27 cellular contexts compared by ENCODE assay signal in the genomic region with DNA sequence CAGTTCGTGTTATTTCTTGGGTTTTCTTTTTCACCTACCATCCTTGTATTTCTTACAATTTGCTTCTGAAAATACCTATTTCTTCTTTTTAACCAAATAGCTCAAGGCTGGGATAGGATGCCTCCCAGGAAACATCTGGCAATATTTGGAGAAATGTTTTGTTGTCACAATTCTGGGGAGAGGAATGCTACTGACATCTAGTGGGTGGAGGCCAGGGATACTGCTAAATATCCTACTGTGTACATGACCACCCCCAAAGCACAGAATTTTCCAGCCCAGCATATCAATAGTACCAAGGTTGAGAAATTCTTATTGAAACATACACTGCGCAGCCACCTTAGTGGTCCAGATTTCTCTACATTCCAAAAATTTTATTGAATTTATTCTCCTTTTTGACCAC. TPM values are rescaled to one million over a fixed set of nuclear protein-coding genes. Genes with fewer than 3 reads are reported as not detected.
A peak's percentile ranks its signal among the peaks of the same experiment; 100 is the strongest.
DNase-seq lines count a peak whose midpoint lies in the region; ATAC-seq and TF ChIP-seq lines count a peak whose summit lies in the region.
"Had no signal": no experiment of that assay in that cellular context is flagged by ENCODE, and none has a peak within 500 bp of the region (broad histone marks: within the 10 kb centered on the region; RNA-seq: fewer than 3 reads in every experiment).

No MANE protein-coding gene starts in this region.

- H3K4me1 ChIP-seq in H9 (ENCODE audit: insufficient read depth, low read length) (no peaks in the 10 kb centered on the region), PC-3 (ENCODE audit: insufficient read depth, low read length) (no peaks in the 10 kb centered on the region)
- H3K4me1 ChIP-seq: lower lobe of right lung, testis had no signal

- no peak overlapping the region for H2BK15ac ChIP-seq in H9 (ENCODE audit: low read depth, low read length)

- no peak overlapping the region for H3K4me3 Mint-ChIP-seq in H9
- H3K4me3 Mint-ChIP-seq: activated CD4-positive, alpha-beta T cell treated with anti-CD3 and anti-CD28 coated beads, Interleukin-2, amount 10 ng/mL, durations not matched to agents 24 days and 14 days; activated T-cell treated with anti-CD3 and anti-CD28 coated beads, Interleukin-2, amount 50 U/mL, for 72 hours; CD8-positive, alpha-beta T cell; natural killer cell treated with Interleukin-12 subunit alpha and Interleukin-12 subunit beta and Interleukin-15 and Interleukin-18, amount 100 ng/mL, for 72 hours had no signal

- H3K9me3 Mint-ChIP-seq in H9 = no peaks in the 10 kb centered on the region
- peaks cover 15 to 23% of the 10 kb centered on the region in 2 donors for H3K9me3 Mint-ChIP-seq in activated naive CD4-positive, alpha-beta T cell treated with anti-CD3 and anti-CD28 coated beads, Interleukin-2, amount 50 U/mL, for 72 hours
- H3K9me3 Mint-ChIP-seq: activated CD4-positive, alpha-beta T cell treated with anti-CD3 and anti-CD28 coated beads, Interleukin-2, amount 10 ng/mL, durations not matched to agents 24 days and 14 days had no signal

- no peaks in the 10 kb centered on the region for H3K79me2 ChIP-seq in H9 (ENCODE audit: insufficient read depth, low read length)
- H3K79me2 ChIP-seq in PC-3 (ENCODE audit: low read length) = no peaks in the 10 kb centered on the region

- no peak overlapping the region for H2BK120ac ChIP-seq in H9 (ENCODE audit: low read depth, low read length, poor library complexity, severe bottlenecking)

- H3F3A ChIP-seq in PC-3 (ENCODE audit: low read length, unreplicated experiment) = no peaks in the 10 kb centered on the region

- no peaks in the 10 kb centered on the region for H3K9me2 ChIP-seq in PC-3 (replicated peaks; ENCODE audit: low read length)

- no peak overlapping the region for H4K8ac ChIP-seq in H9 (replicated peaks; ENCODE audit: insufficient read length, low read depth, low read length)

- no peak overlapping the region for H3K27ac Mint-ChIP-seq in H9
- H3K27ac Mint-ChIP-seq in activated naive CD4-positive, alpha-beta T cell treated with anti-CD3 and anti-CD28 coated beads, Interleukin-2, amount 50 U/mL, for 72 hours = no peak overlapping the region
- H3K27ac Mint-ChIP-seq: activated CD4-positive, alpha-beta T cell treated with anti-CD3 and anti-CD28 coated beads, Interleukin-2, amount 10 ng/mL, durations not matched to agents 24 days and 14 days; activated T-cell treated with anti-CD3 and anti-CD28 coated beads, Interleukin-2, amount 50 U/mL, for 72 hours; CD8-positive, alpha-beta T cell; natural killer cell treated with Interleukin-12 subunit alpha and Interleukin-12 subunit beta and Interleukin-15 and Interleukin-18, amount 100 ng/mL, for 72 hours had no signal

- H4K20me1 ChIP-seq in H9 (ENCODE audit: control insufficient read depth, insufficient read depth, insufficient read length) (no peaks in the 10 kb centered on the region), PC-3 (ENCODE audit: low read length) (no peaks in the 10 kb centered on the region)

- no peak overlapping the region for H4K5ac ChIP-seq in H9 (ENCODE audit: insufficient read length, low read depth, low read length)

- H3K36me3 ChIP-seq in PC-3 (ENCODE audit: low read depth, low read length) = no peaks in the 10 kb centered on the region
- H3K36me3 ChIP-seq: lower lobe of right lung had no signal

- H3K27me3 Mint-ChIP-seq in H9 (ENCODE audit: low read depth) = no peaks in the 10 kb centered on the region
- H3K27me3 Mint-ChIP-seq: activated CD4-positive, alpha-beta T cell treated with anti-CD3 and anti-CD28 coated beads, Interleukin-2, amount 10 ng/mL, durations not matched to agents 24 days and 14 days; natural killer cell treated with Interleukin-12 subunit alpha and Interleukin-12 subunit beta and Interleukin-15 and Interleukin-18, amount 100 ng/mL, for 72 hours had no signal

- no peak overlapping the region for H3T11ph ChIP-seq in H9 (ENCODE audit: low read length)

- no peak overlapping the region for H3K56ac ChIP-seq in H9 (ENCODE audit: insufficient read length, low read depth, low read length)

- no peak overlapping the region for H3K4ac ChIP-seq in H9 (ENCODE audit: low read depth, low read length)

- no peak overlapping the region for H3K18ac ChIP-seq in H9 (ENCODE audit: insufficient read length, low read depth, low read length)

- no peak overlapping the region for H4K91ac ChIP-seq in H9 (ENCODE audit: insufficient read length, low read depth, low read length)

- H3K27ac ChIP-seq in H9 (ENCODE audit: insufficient read length, low read depth, low read length) = no peak overlapping the region
- no peak overlapping the region for H3K27ac ChIP-seq in PC-3 (ENCODE audit: low read length)
- H3K27ac ChIP-seq: lower lobe of right lung, testis, VCaP had no signal

- no peaks in the 10 kb centered on the region for H3K36me3 Mint-ChIP-seq in H9 (ENCODE audit: insufficient read depth in 1 of 3, low read depth in 3 of 3)
- H3K36me3 Mint-ChIP-seq in activated naive CD4-positive, alpha-beta T cell treated with anti-CD3 and anti-CD28 coated beads, Interleukin-2, amount 50 U/mL, for 72 hours = no peaks in the 10 kb centered on the region
- H3K36me3 Mint-ChIP-seq: CD8-positive, alpha-beta T cell had no signal

- CTCF ChIA-PET in PC-3 (lab: Charles Lee) = interaction anchor here (0.6 kb wide), 1 partner anchor 56 kb away, joined by 3 read pairs; no protein-coding TSS in a partner anchor

- H2BK20ac ChIP-seq in H9 (ENCODE audit: low read depth, low read length, poor library complexity, severe bottlenecking) = no peak overlapping the region

- no peaks in the 10 kb centered on the region for H3K79me1 ChIP-seq in H9 (ENCODE audit: insufficient read depth, low read depth, low read length, poor library complexity, severe bottlenecking)

- H3K27me3 ChIP-seq in H9 (ENCODE audit: insufficient read depth, low read length) (no peaks in the 10 kb centered on the region), PC-3 (ENCODE audit: low read length) (no peaks in the 10 kb centered on the region)
- H3K27me3 ChIP-seq: testis had no signal

- H3K4me3 ChIP-seq in PC-3 (ENCODE audit: low read length) = no peak overlapping the region
- no peak overlapping the region for H3K4me3 ChIP-seq in fibroblast of pulmonary artery (replicated peaks; ENCODE audit: low read depth, low read length)
- H3K4me3 ChIP-seq: lower lobe of right lung, testis had no signal

- WGBS in H9 (ENCODE audit: extremely low coverage, insufficient read length, low lambda C conversion rate) = no CpG with 5 or more reads among the region's 2 CpGs

- no peak overlapping the region for H3K23ac ChIP-seq in H9 (ENCODE audit: insufficient read length, low read depth, low read length)

- POLR2A ChIA-PET in PC-3 (lab: Charles Lee; ENCODE audit: unreplicated experiment) = no interaction called here

- DNase-seq in DMS53 (lab: John Stamatoyannopoulos, UW) (peak; percentile 35), DMS53 treated with DMSO at 0.1 percent for 48 hours (lab: John Stamatoyannopoulos, UW; ENCODE audit: unreplicated experiment) (no peak), H9 (no peak), PC-3 (peak; percentile 8), fibroblast of pulmonary artery (ENCODE audit: low read depth) (peak; percentile 22), ureter (ENCODE audit: low spot score) (no peak)
- no peak for DNase-seq in activated naive CD4-positive, alpha-beta T cell treated with anti-CD3 and anti-CD28 coated beads, Interleukin-2, amount 50 U/mL, for 72 hours (ENCODE audit: low spot score in 2 of 2)
- DNase-seq: 8988T; activated CD4-positive, alpha-beta T cell treated with anti-CD3 and anti-CD28 coated beads, Interleukin-2, amount 10 ng/mL, durations not matched to agents 24 days and 14 days; activated naive CD4-positive, alpha-beta T cell treated with Interleukin-2 at 50 U/mL for 16 hours; activated T-cell treated with anti-CD3 and anti-CD28 coated beads, Interleukin-2, amount 50 U/mL, for 72 hours; AML-193; amniotic stem cell; CD8-positive, alpha-beta T cell; DMS153; GDM1; HCEC 1CT; kidney glomerular epithelial cell; lower lobe of right lung; NCI-H1417 treated with DMSO at 0.1 percent for 48 hours; NCI-H2107; NCI-H524 treated with DMSO at 0.1 percent for 48 hours; stimulated activated naive CD4-positive, alpha-beta T cell treated with Interleukin-2 at 50 U/mL for 16 hours; testis had no signal

- peaks cover 5 to 8% of the 10 kb centered on the region in 2 experiments for H3K4me1 Mint-ChIP-seq in H9
- H3K4me1 Mint-ChIP-seq: activated CD4-positive, alpha-beta T cell treated with anti-CD3 and anti-CD28 coated beads, Interleukin-2, amount 10 ng/mL, durations not matched to agents 24 days and 14 days had no signal

- no peak overlapping the region for H3K9ac ChIP-seq in H9 (ENCODE audit: extremely low read depth, insufficient read length, low read length)
- H3K9ac ChIP-seq in PC-3 (ENCODE audit: low read length) = no peak overlapping the region

- H2AK5ac ChIP-seq in H9 (ENCODE audit: insufficient read length, low read length) = no peak overlapping the region

- H2BK12ac ChIP-seq in H9 (ENCODE audit: insufficient read length, low read depth, low read length) = no peak overlapping the region

- peak; percentile 55 for TF ChIP-seq CTCF in H9 (conservative IDR thresholded peaks at IDR 0.05)
- peak; percentile 41 for TF ChIP-seq CTCF in PC-3 (conservative IDR thresholded peaks at IDR 0.05; ENCODE audit: low read depth, low read length)
- peak; percentile 35 for TF ChIP-seq CTCF in fibroblast of pulmonary artery (IDR thresholded peaks at IDR 0.05; ENCODE audit: low read length, missing control alignments)

- intact Hi-C loops in PC-3 (cut with micrococcal nuclease) = loop anchor here (5.0 kb wide), 1 partner anchor 55 kb away; the partner anchor contains the start of gene CNTNAP2

- H3K9me3 ChIP-seq in H9 (ENCODE audit: control insufficient read depth, low read depth, low read length) = no peaks in the 10 kb centered on the region
- H3K9me3 ChIP-seq in PC-3 (ENCODE audit: low read length) = no peaks in the 10 kb centered on the region
- H3K9me3 ChIP-seq: lower lobe of right lung, testis had no signal

- no peak overlapping the region for H2AFZ ChIP-seq in H9 (ENCODE audit: low read length)
- H2AFZ ChIP-seq in PC-3 (ENCODE audit: low read length) = no peak overlapping the region

- H3K23me2 ChIP-seq in H9 (ENCODE audit: insufficient read length, low read depth, low read length, poor library complexity, severe bottlenecking) = no peaks in the 10 kb centered on the region

- H3K4me2 ChIP-seq in H9 (ENCODE audit: insufficient read depth, insufficient read length, low read length) (no peak overlapping the region), PC-3 (ENCODE audit: low read length) (no peak overlapping the region)

- no TSS peak for BruUV-seq in PC-3 (replicated peaks; lab: Mats Ljungman, UMichigan)

- ATAC-seq in PC-3 (peak; percentile 45; the same call in 1 of the 2 replicates), GM21447 (IDR thresholded peaks at IDR 0.05; ENCODE audit: unreplicated experiment) (no peak)
- ATAC-seq in activated naive CD4-positive, alpha-beta T cell treated with anti-CD3 and anti-CD28 coated beads, Interleukin-2, amount 50 U/mL, for 72 hours = no peak
- ATAC-seq: activated T-cell treated with anti-CD3 and anti-CD28 coated beads, Interleukin-2, amount 50 U/mL, for 72 hours; CD8-positive, alpha-beta T cell; lower lobe of right lung; natural killer cell treated with Interleukin-12 subunit alpha and Interleukin-12 subunit beta and Interleukin-15 and Interleukin-18, amount 100 ng/mL, for 72 hours had no signal

- no peak overlapping the region for H2BK5ac ChIP-seq in H9 (ENCODE audit: insufficient read length, low read length)

- no peak overlapping the region for H3K14ac ChIP-seq in H9 (ENCODE audit: insufficient read depth, low read length)

RNA-seq across cellular contexts. Expression of gene CNTNAP2, which starts 55.5 kb away (rescaled TPM):
- total RNA-seq in H9 (2021) = 64.5 and 64.8 TPM in 2 replicates
- 1.5 and 1.8 TPM in 2 replicates for total RNA-seq in PC-3 (2014; rRNA removed)
- total RNA-seq in ureter = 0.21 TPM
- not detected for total RNA-seq in activated naive CD4-positive, alpha-beta T cell treated with anti-CD3 and anti-CD28 coated beads, Interleukin-2, amount 50 U/mL, for 72 hours
- total RNA-seq: activated CD4-positive, alpha-beta T cell treated with anti-CD3 and anti-CD28 coated beads, Interleukin-2, amount 10 ng/mL, durations not matched to agents 24 days and 14 days; activated T-cell treated with anti-CD3 and anti-CD28 coated beads, Interleukin-2, amount 50 U/mL, for 72 hours; natural killer cell treated with Interleukin-12 subunit alpha and Interleukin-12 subunit beta and Interleukin-15 and Interleukin-18, amount 100 ng/mL, for 72 hours had no signal

Comparison
In these comparisons a context has a peak if more than half of its experiments do, and no peak if none do; other contexts are left out.
1. DNase-seq: peak in DMS53 (single experiment), PC-3 (single experiment) and fibroblast of pulmonary artery (single experiment); none in DMS53 treated with DMSO at 0.1 percent for 48 hours (single experiment), H9 (single experiment), ureter (single experiment) and activated naive CD4-positive, alpha-beta T cell treated with anti-CD3 and anti-CD28 coated beads, Interleukin-2, amount 50 U/mL, for 72 hours (0 of 2).
2. RNA of gene CNTNAP2, which starts 55.5 kb away (total RNA-seq): 64.5 to 64.8 TPM in H9; 1.5 to 1.8 TPM in PC-3, 0.21 TPM in ureter (single experiment) and not detected in activated naive CD4-positive, alpha-beta T cell treated with anti-CD3 and anti-CD28 coated beads, Interleukin-2, amount 50 U/mL, for 72 hours; every median in the first group is over 10 times any median in the second.
3. Peak in every context shown above with its lines, with median percentiles within 50 percentile points of each other: CTCF ChIP-seq.